ENCODE assay signal across 13 cellular contexts in genomic region chr1:77972080-77972479, GRCh38. TPM values are rescaled to one million over a fixed set of nuclear protein-coding genes. Genes with fewer than 3 reads are reported as not detected.
DNase-seq lines count a peak whose midpoint lies in the region; ATAC-seq and TF ChIP-seq lines count a peak whose summit lies in the region.
"Had no signal": no experiment of that assay in that cellular context is flagged by ENCODE, and none has a peak within 500 bp of the region (broad histone marks: within the 10 kb centered on the region; RNA-seq: fewer than 3 reads in every experiment).

No MANE protein-coding gene starts in this region.

- no peaks in the 10 kb centered on the region for H3K27me3 Mint-ChIP-seq in activated T-cell treated with anti-CD3 and anti-CD28 coated beads, Interleukin-2, amount 50 U/mL, for 4 hours (ENCODE audit: low read depth)
- no peaks in the 10 kb centered on the region for H3K27me3 Mint-ChIP-seq in chondrocyte (ENCODE audit: low read depth)
- no peaks in the 10 kb centered on the region for H3K27me3 Mint-ChIP-seq in osteocyte (ENCODE audit: unreplicated experiment)

- H3K36me3 Mint-ChIP-seq in activated T-cell treated with anti-CD3 and anti-CD28 coated beads, Interleukin-2, amount 50 U/mL, for 4 hours (ENCODE audit: insufficient read depth) = peaks cover 57% of the 10 kb centered on the region
- peaks cover 14% of the 10 kb centered on the region for H3K36me3 Mint-ChIP-seq in chondrocyte (ENCODE audit: low read depth)
- peaks cover 32% of the 10 kb centered on the region for H3K36me3 Mint-ChIP-seq in osteocyte (ENCODE audit: unreplicated experiment)

- peaks cover 92% of the 10 kb centered on the region for H3K79me2 ChIP-seq in OCI-LY1 (ENCODE audit: insufficient read depth, low read length)

- peaks cover 84% of the 10 kb centered on the region for H3K36me3 ChIP-seq in OCI-LY1 (ENCODE audit: insufficient read depth, low read length)
- H3K36me3 ChIP-seq in upper lobe of right lung = peaks cover 42% of the 10 kb centered on the region

- no peak for ATAC-seq in activated T-cell treated with anti-CD3 and anti-CD28 coated beads, Interleukin-2, amount 50 U/mL, for 4 hours
- ATAC-seq in upper lobe of right lung = no peak

- H3K9ac ChIP-seq in OCI-LY1 (ENCODE audit: low read length) = no peak overlapping the region

- no peaks in the 10 kb centered on the region for H3K9me3 Mint-ChIP-seq in activated T-cell treated with anti-CD3 and anti-CD28 coated beads, Interleukin-2, amount 50 U/mL, for 4 hours
- H3K9me3 Mint-ChIP-seq in chondrocyte (ENCODE audit: low read depth) (no peaks in the 10 kb centered on the region), osteocyte (ENCODE audit: unreplicated experiment) (no peaks in the 10 kb centered on the region)

- intact Hi-C loops in upper lobe of right lung (cut with DNase I) = loop anchor here (10.0 kb wide), 1 partner anchor 143 kb away; no protein-coding TSS in a partner anchor

- 0 out of 2 replicates have a peak, but pooled peaks cover 3% of the 10 kb centered on the region for H3F3A ChIP-seq in OCI-LY1 (ENCODE audit: insufficient read depth, low read length)

- H3K9me3 ChIP-seq in OCI-LY1 (ENCODE audit: low read length) (no peaks in the 10 kb centered on the region), upper lobe of right lung (no peaks in the 10 kb centered on the region)
- H3K9me3 ChIP-seq: esophagus muscularis mucosa had no signal

- H3K4me3 ChIP-seq in OCI-LY1 (ENCODE audit: low read depth, low read length, poor library complexity, severe bottlenecking) (no peak overlapping the region), upper lobe of right lung (no peak overlapping the region)
- H3K4me3 ChIP-seq: esophagus muscularis mucosa had no signal

- peaks cover 5% of the 10 kb centered on the region; the same call in 1 of the 2 replicates for H4K20me1 ChIP-seq in OCI-LY1 (ENCODE audit: insufficient read depth, low read length)

- peaks cover 67% of the 10 kb centered on the region for H3K4me1 Mint-ChIP-seq in activated T-cell treated with anti-CD3 and anti-CD28 coated beads, Interleukin-2, amount 50 U/mL, for 4 hours (ENCODE audit: low read depth)
- H3K4me1 Mint-ChIP-seq in chondrocyte (ENCODE audit: low read depth) (peaks cover 51% of the 10 kb centered on the region), osteocyte (ENCODE audit: unreplicated experiment) (peaks cover 48% of the 10 kb centered on the region)

- H3K4me2 ChIP-seq in OCI-LY1 (ENCODE audit: low read length) = 0 out of 2 replicates have a peak overlapping the region, but pooled peaks have one; percentile 11

- H3K9me2 ChIP-seq in OCI-LY1 (ENCODE audit: low read depth, low read length) = no peaks in the 10 kb centered on the region

- no peak for DNase-seq in activated T-cell treated with anti-CD3 and anti-CD28 coated beads, Interleukin-2, amount 50 U/mL, for 4 hours
- DNase-seq in activated T-cell treated with anti-CD3 and anti-CD28 coated beads, Interleukin-2, amount 50 U/mL, for 1 hour = no peak
- DNase-seq in chondrocyte (ENCODE audit: low spot score) = no peak
- DNase-seq in osteocyte (ENCODE audit: extremely low spot score, unreplicated experiment) = no peak
- no peak for DNase-seq in upper lobe of right lung
- DNase-seq in RKO (ENCODE audit: low spot score) = no peak
- no peak for DNase-seq in 8988T
- DNase-seq: activated naive CD4-positive, alpha-beta T cell; brain microvascular endothelial cell; HCEC 1CT; NCI-H748 treated with DMSO at 0.1 percent for 48 hours had no signal

- H3K4me3 Mint-ChIP-seq in activated T-cell treated with anti-CD3 and anti-CD28 coated beads, Interleukin-2, amount 50 U/mL, for 4 hours = peak overlapping the region; percentile 42
- no peak overlapping the region for H3K4me3 Mint-ChIP-seq in chondrocyte (ENCODE audit: unreplicated experiment)
- no peak overlapping the region for H3K4me3 Mint-ChIP-seq in osteocyte (ENCODE audit: unreplicated experiment)

- H3K27ac Mint-ChIP-seq in chondrocyte (ENCODE audit: unreplicated experiment) = peak overlapping the region; percentile 14
- peak overlapping the region; percentile 63 for H3K27ac Mint-ChIP-seq in osteocyte (ENCODE audit: unreplicated experiment)

- TF ChIP-seq CTCF in OCI-LY1 (IDR thresholded peaks at IDR 0.05; ENCODE audit: low read length) (no peak), chondrocyte (IDR thresholded peaks at IDR 0.05) (no peak), osteocyte (IDR thresholded peaks at IDR 0.05) (no peak), upper lobe of right lung (IDR thresholded peaks at IDR 0.05) (no peak)

- H3K27me3 ChIP-seq in OCI-LY1 (ENCODE audit: insufficient read depth, low read length) = no peaks in the 10 kb centered on the region
- H3K27me3 ChIP-seq in upper lobe of right lung = no peaks in the 10 kb centered on the region
- H3K27me3 ChIP-seq: brain microvascular endothelial cell, esophagus muscularis mucosa had no signal

- H3K27ac ChIP-seq in OCI-LY1 (ENCODE audit: low read depth, low read length, poor library complexity, severe bottlenecking) (no peak overlapping the region), upper lobe of right lung (no peak overlapping the region)
- H3K27ac ChIP-seq: brain microvascular endothelial cell had no signal

- H3K4me1 ChIP-seq in OCI-LY1 (ENCODE audit: insufficient read depth, low read length, severe bottlenecking) (peaks cover 28% of the 10 kb centered on the region), upper lobe of right lung (peaks cover 32% of the 10 kb centered on the region)

- H2AFZ ChIP-seq in OCI-LY1 (ENCODE audit: low read length) = no peak overlapping the region

RNA-seq across cellular contexts. Expression of gene FUBP1, which starts 6.8 kb away (rescaled TPM):
- total RNA-seq in activated T-cell treated with anti-CD3 and anti-CD28 coated beads, Interleukin-2, amount 50 U/mL, for 4 hours = 100 to 1,000 TPM; 262 to 285 (median 277) TPM
- total RNA-seq in chondrocyte (86.5 to 141 TPM (median 92.0 TPM) in 3 replicates), osteocyte (123 and 126 TPM in 2 replicates), upper lobe of right lung (88.8 TPM)

RNA-seq across cellular contexts. Expression of gene DNAJB4, which starts 32.7 kb away (rescaled TPM):
- total RNA-seq in activated T-cell treated with anti-CD3 and anti-CD28 coated beads, Interleukin-2, amount 50 U/mL, for 4 hours = 1 to 10 TPM; 5.4 to 6.6 (median 5.5) TPM
- total RNA-seq in chondrocyte (103 to 109 TPM (median 109 TPM) in 3 replicates), osteocyte (89.2 and 95.8 TPM in 2 replicates), upper lobe of right lung (35.8 TPM)
